In genomic region chr5:160694896-160695295, GRCh38 we compare ENCODE assay signal across 16 cellular contexts.
"Had no signal": no experiment of that assay in that cellular context is flagged by ENCODE, and none has a peak within 500 bp of the region (broad histone marks: within the 10 kb centered on the region; RNA-seq: fewer than 3 reads in every experiment).

No MANE protein-coding gene starts in this region.

- H3K27me3 ChIP-seq: adrenal gland, spleen, testis had no signal

- H3K4me1 ChIP-seq: adrenal gland, psoas muscle, testis had no signal

- H3K4me1 Mint-ChIP-seq: activated B cell treated with CpG ODN at 0.5 μM for 24 hours had no signal

- H3K4me3 Mint-ChIP-seq: activated B cell treated with CpG ODN at 0.5 μM for 24 hours; activated CD4-positive, alpha-beta T cell treated with anti-CD3 and anti-CD28 coated beads, Interleukin-2, amount 10 ng/mL, durations not matched to agents 7 days and 5 days; nephron progenitor cell; stimulated activated naive CD8-positive, alpha-beta T cell treated with anti-CD3 and anti-CD28 coated beads, Interleukin-15, Interleukin-2, amounts not matched to agents 100 ng/mL and 50 ng/mL, for 24 hours; T-helper 1 cell treated with Interleukin-12 subunit alpha and Interleukin-12 subunit beta and Interleukin-4 antibody, amounts not matched to agents 30 μg/mL and 1 μg/mL, for 36 hours had no signal

- H3K36me3 ChIP-seq: adrenal gland, spleen had no signal

- H3K9me3 Mint-ChIP-seq: activated B cell treated with CpG ODN at 0.5 μM for 24 hours; activated CD4-positive, alpha-beta T cell treated with anti-CD3 and anti-CD28 coated beads, Interleukin-2, amount 10 ng/mL, durations not matched to agents 7 days and 5 days; stimulated activated naive CD8-positive, alpha-beta T cell treated with anti-CD3 and anti-CD28 coated beads, Interleukin-15, Interleukin-2, amounts not matched to agents 100 ng/mL and 50 ng/mL, for 24 hours; T-helper 1 cell treated with Interleukin-12 subunit alpha and Interleukin-12 subunit beta and Interleukin-4 antibody, amounts not matched to agents 30 μg/mL and 1 μg/mL, for 36 hours had no signal

- H3K4me3 ChIP-seq: adrenal gland, psoas muscle, spleen, testis had no signal

- H3K27ac Mint-ChIP-seq: activated B cell treated with CpG ODN at 0.5 μM for 24 hours; activated CD4-positive, alpha-beta T cell treated with anti-CD3 and anti-CD28 coated beads, Interleukin-2, amount 10 ng/mL, durations not matched to agents 7 days and 5 days; nephron progenitor cell; stimulated activated naive CD8-positive, alpha-beta T cell treated with anti-CD3 and anti-CD28 coated beads, Interleukin-15, Interleukin-2, amounts not matched to agents 100 ng/mL and 50 ng/mL, for 24 hours; T-helper 1 cell treated with Interleukin-12 subunit alpha and Interleukin-12 subunit beta and Interleukin-4 antibody, amounts not matched to agents 30 μg/mL and 1 μg/mL, for 36 hours had no signal

- DNase-seq: activated B cell treated with CpG ODN at 0.5 μM for 24 hours; activated CD4-positive, alpha-beta T cell treated with anti-CD3 and anti-CD28 coated beads, Interleukin-2, amount 10 ng/mL, durations not matched to agents 7 days and 5 days; activated naive CD4-positive, alpha-beta T cell treated with anti-CD3 and anti-CD28 coated beads, Interleukin-2, amount 50 U/mL, for 16 hours; activated T-cell treated with anti-CD3 and anti-CD28 coated beads for 4 hours; adrenal gland; foreskin melanocyte; head of caudate nucleus; nephron progenitor cell; psoas muscle; spleen; stimulated activated CD4-positive, alpha-beta T cell treated with anti-CD3 and anti-CD28 coated beads, Interleukin-2, amount 100 ng/mL, for 24 hours; testis had no signal

- ATAC-seq: left lobe of liver, psoas muscle, sciatic nerve had no signal

- H3K9me3 ChIP-seq: adrenal gland, psoas muscle, testis had no signal

- H3K27ac ChIP-seq: psoas muscle, testis had no signal
